ENCODE assay signal across 8 cellular contexts in genomic region chr5:132961887-132962286, GRCh38. TPM values are rescaled to one million over a fixed set of nuclear protein-coding genes. Genes with fewer than 3 reads are reported as not detected.
DNase-seq lines count a peak whose midpoint lies in the region; ATAC-seq and TF ChIP-seq lines count a peak whose summit lies in the region.

No MANE protein-coding gene starts in this region.

- no peaks in the 10 kb centered on the region for H3K27me3 Mint-ChIP-seq in mesothelial cell of epicardium (ENCODE audit: low read depth)

- peaks cover 54% of the 10 kb centered on the region for H3K79me2 ChIP-seq in KMS-11 (ENCODE audit: insufficient read depth, low read depth)

- H3K9ac ChIP-seq in BLaER1 (peak overlapping the region; percentile 87), KMS-11 (peak overlapping the region; percentile 70; the same call in 1 of the 2 replicates)

- H3K4me3 ChIP-seq in BLaER1 (peak overlapping the region; percentile 83), KMS-11 (IDR thresholded peaks at IDR 0.05; ENCODE audit: insufficient read depth, low read depth, low read length) (no peak overlapping the region), cardiac fibroblast (replicated peaks in 1 of 2; ENCODE audit: low read depth in 2 of 2, low read length in 2 of 2) (peak overlapping the region; percentile 66 to 84)

- TF ChIP-seq CTCF in KMS-11 (conservative IDR thresholded peaks at IDR 0.05; ENCODE audit: low read depth, low read length) (no peak), cardiac fibroblast (IDR thresholded peaks at IDR 0.05; ENCODE audit: low read depth, low read length) (no peak), mesothelial cell of epicardium (IDR thresholded peaks at IDR 0.05; ENCODE audit: unreplicated experiment) (no peak), GM10266 (IDR thresholded peaks at IDR 0.05; ENCODE audit: control insufficient read depth, insufficient read depth, low read depth, missing control alignments) (no peak)

- H3K9me3 Mint-ChIP-seq in mesothelial cell of epicardium = no peaks in the 10 kb centered on the region

- H3K9me3 ChIP-seq in BLaER1 = no peaks in the 10 kb centered on the region

- H3K36me3 ChIP-seq in BLaER1 (peaks cover 28% of the 10 kb centered on the region), KMS-11 (ENCODE audit: insufficient read depth) (no peaks in the 10 kb centered on the region)

- H3K4me2 ChIP-seq in BLaER1 (peak overlapping the region; percentile 90), KMS-11 (peak overlapping the region; percentile 93)

- peak overlapping the region; percentile 100 for H3K27ac Mint-ChIP-seq in mesothelial cell of epicardium

- H3K27ac ChIP-seq in BLaER1 (peak overlapping the region; percentile 88), KMS-11 (peak overlapping the region; percentile 62; the same call in 1 of the 2 replicates)

- peaks cover 3% of the 10 kb centered on the region for H3K36me3 Mint-ChIP-seq in mesothelial cell of epicardium

- H3K4me1 ChIP-seq in BLaER1 (peaks cover 22% of the 10 kb centered on the region), KMS-11 (ENCODE audit: low read depth, poor library complexity, severe bottlenecking) (peaks cover 28% of the 10 kb centered on the region)

- H4K20me1 ChIP-seq in BLaER1 (peaks cover 54% of the 10 kb centered on the region), KMS-11 (ENCODE audit: insufficient read depth) (no peaks in the 10 kb centered on the region)

- DNase-seq in cardiac fibroblast (ENCODE audit: low read depth in 2 of 2) (peak; percentile 71 to 74), mesothelial cell of epicardium (ENCODE audit: low spot score in 2 of 2, unreplicated experiment in 2 of 2) (no peak), GM10266 (ENCODE audit: extremely low spot score) (no peak)
- no peak for DNase-seq in stimulated activated CD4-positive, alpha-beta T cell treated with anti-CD3 and anti-CD28 coated beads, Interleukin-2, amount 100 ng/mL, for 48 hours

- peak overlapping the region; percentile 97 for H3K4me3 Mint-ChIP-seq in mesothelial cell of epicardium

- H2AFZ ChIP-seq in KMS-11 (ENCODE audit: low read depth) = peak overlapping the region; percentile 95; the same call in 1 of the 2 replicates

- peaks cover 24% of the 10 kb centered on the region for H3K4me1 Mint-ChIP-seq in mesothelial cell of epicardium

- no peaks in the 10 kb centered on the region for H3K27me3 ChIP-seq in BLaER1
- no peaks in the 10 kb centered on the region for H3K27me3 ChIP-seq in KMS-11 (ENCODE audit: insufficient read depth, low read depth)

- ATAC-seq in GM21576 (IDR thresholded peaks at IDR 0.05; ENCODE audit: unreplicated experiment) (no peak), GM18858 (IDR thresholded peaks at IDR 0.05; ENCODE audit: unreplicated experiment) (no peak)

RNA-seq across cellular contexts. Expression of gene AFF4, which starts 1.5 kb away (rescaled TPM):
- total RNA-seq in mesothelial cell of epicardium = 117 to 119 TPM (median 117 TPM) in 3 replicates

Comparison
In these comparisons a context has a peak if more than half of its experiments do, and no peak if none do; other contexts are left out.
1. DNase-seq: peak in cardiac fibroblast (2 of 2); none in mesothelial cell of epicardium (0 of 2), GM10266 (single experiment) and stimulated activated CD4-positive, alpha-beta T cell treated with anti-CD3 and anti-CD28 coated beads, Interleukin-2, amount 100 ng/mL, for 48 hours (0 of 2).